28 cellular contexts compared by ENCODE assay signal in genomic region chr20:669573-669972, GRCh38. TPM values are rescaled to one million over a fixed set of nuclear protein-coding genes. Genes with fewer than 3 reads are reported as not detected.
"Had no signal": no experiment of that assay in that cellular context is flagged by ENCODE, and none has a peak within 500 bp of the region (broad histone marks: within the 10 kb centered on the region; RNA-seq: fewer than 3 reads in every experiment).

No MANE protein-coding gene starts in this region.

- H3K36me3 Mint-ChIP-seq: memory B cell; natural killer cell treated with Interleukin-12 subunit alpha and Interleukin-12 subunit beta and Interleukin-15 and Interleukin-18, amount 100 ng/mL, for 72 hours; type B pancreatic cell had no signal

- H3K9me3 ChIP-seq: body of pancreas, esophagus squamous epithelium, gastrocnemius medialis, neutrophil, pancreas, sigmoid colon, thoracic aorta, vagina had no signal

- H3K36me3 ChIP-seq: esophagus squamous epithelium, gastrocnemius medialis, neutrophil, pancreas, sigmoid colon, thoracic aorta, vagina had no signal

- H3K9me3 Mint-ChIP-seq: activated B cell treated with CpG ODN at 0.5 μM for 24 hours; endodermal cell; memory B cell; natural killer cell treated with Interleukin-12 subunit alpha and Interleukin-12 subunit beta and Interleukin-15 and Interleukin-18, amount 100 ng/mL, for 72 hours; T-helper 1 cell treated with Interleukin-12 subunit alpha and Interleukin-12 subunit beta and Interleukin-4 antibody, amounts not matched to agents 30 μg/mL and 1 μg/mL, for 36 hours; type B pancreatic cell had no signal

- FAIRE-seq: colon, pancreas had no signal

- H3K4me3 Mint-ChIP-seq: activated B cell treated with CpG ODN at 0.5 μM for 24 hours; endodermal cell; memory B cell; natural killer cell treated with Interleukin-12 subunit alpha and Interleukin-12 subunit beta and Interleukin-15 and Interleukin-18, amount 100 ng/mL, for 72 hours; T-helper 1 cell treated with Interleukin-12 subunit alpha and Interleukin-12 subunit beta and Interleukin-4 antibody, amounts not matched to agents 30 μg/mL and 1 μg/mL, for 36 hours; type B pancreatic cell had no signal

- H3K4me1 ChIP-seq: body of pancreas, esophagus squamous epithelium, pancreas, sigmoid colon, vagina had no signal

- H3K27ac ChIP-seq: body of pancreas, esophagus squamous epithelium, gastrocnemius medialis, neutrophil, pancreas, sigmoid colon, thoracic aorta, vagina had no signal

- DNase-seq: activated B cell treated with CpG ODN at 0.5 μM for 24 hours; activated CD4-positive, alpha-beta T cell treated with anti-CD3 and anti-CD28 coated beads for 4 hours; activated CD4-positive, alpha-beta T cell treated with anti-CD3 and anti-CD28 coated beads, Interleukin-2, amount 50 U/mL, for 48 hours; activated naive CD4-positive, alpha-beta T cell treated with Interleukin-2 at 50 U/mL for 16 hours; activated T-cell treated with anti-CD3 and anti-CD28 coated beads, Interleukin-2, amount 50 U/mL, for 48 hours; body of pancreas; central memory CD4-positive, alpha-beta T cell; endodermal cell; esophagus squamous epithelium; gastrocnemius medialis; head of caudate nucleus; pancreas; sigmoid colon; stimulated activated CD4-positive, alpha-beta T cell treated with anti-CD3 and anti-CD28 coated beads, Interleukin-2, amount 100 ng/mL, for 48 hours; stimulated activated CD8-positive, alpha-beta memory T cell treated with anti-CD3 and anti-CD28 coated beads, Interleukin-4, amount 100 ng/mL, for 48 hours; stimulated activated naive CD4-positive, alpha-beta T cell had no signal

- H3K4me3 ChIP-seq: body of pancreas, esophagus squamous epithelium, gastrocnemius medialis, pancreas, sigmoid colon, smooth muscle cell, thoracic aorta, vagina had no signal

- H3K27ac Mint-ChIP-seq: activated B cell treated with CpG ODN at 0.5 μM for 24 hours; endodermal cell; memory B cell; natural killer cell treated with Interleukin-12 subunit alpha and Interleukin-12 subunit beta and Interleukin-15 and Interleukin-18, amount 100 ng/mL, for 72 hours; T-helper 1 cell treated with Interleukin-12 subunit alpha and Interleukin-12 subunit beta and Interleukin-4 antibody, amounts not matched to agents 30 μg/mL and 1 μg/mL, for 36 hours; type B pancreatic cell had no signal

- H3K4me1 Mint-ChIP-seq: activated B cell treated with CpG ODN at 0.5 μM for 24 hours, memory B cell had no signal

- ATAC-seq: body of pancreas; natural killer cell treated with Interleukin-12 subunit alpha and Interleukin-12 subunit beta and Interleukin-15 and Interleukin-18, amount 100 ng/mL, for 72 hours; pancreas had no signal

RNA-seq across cellular contexts. Expression of gene SCRT2, which starts 6.0 kb away (rescaled TPM):
- total RNA-seq: activated B cell treated with CpG ODN at 0.5 μM for 24 hours; activated CD8-positive, alpha-beta memory T cell treated with anti-CD3 and anti-CD28 coated beads for 36 hours; endodermal cell; esophagus squamous epithelium; gastrocnemius medialis; kidney epithelial cell; liver; natural killer cell treated with Interleukin-12 subunit alpha and Interleukin-12 subunit beta and Interleukin-15 and Interleukin-18, amount 100 ng/mL, for 72 hours; sigmoid colon; smooth muscle cell; thoracic aorta; vagina had no signal
- polyA plus RNA-seq: liver, sigmoid colon, smooth muscle cell had no signal

RNA-seq across cellular contexts. Expression of gene TCF15, which starts 59.5 kb away (rescaled TPM):
- total RNA-seq: activated B cell treated with CpG ODN at 0.5 μM for 24 hours; activated CD8-positive, alpha-beta memory T cell treated with anti-CD3 and anti-CD28 coated beads for 36 hours; body of pancreas; esophagus squamous epithelium; liver; smooth muscle cell; thoracic aorta; vagina had no signal
- polyA plus RNA-seq: liver, smooth muscle cell had no signal
